ENCODE assay signal across 27 cellular contexts in the genomic region with DNA sequence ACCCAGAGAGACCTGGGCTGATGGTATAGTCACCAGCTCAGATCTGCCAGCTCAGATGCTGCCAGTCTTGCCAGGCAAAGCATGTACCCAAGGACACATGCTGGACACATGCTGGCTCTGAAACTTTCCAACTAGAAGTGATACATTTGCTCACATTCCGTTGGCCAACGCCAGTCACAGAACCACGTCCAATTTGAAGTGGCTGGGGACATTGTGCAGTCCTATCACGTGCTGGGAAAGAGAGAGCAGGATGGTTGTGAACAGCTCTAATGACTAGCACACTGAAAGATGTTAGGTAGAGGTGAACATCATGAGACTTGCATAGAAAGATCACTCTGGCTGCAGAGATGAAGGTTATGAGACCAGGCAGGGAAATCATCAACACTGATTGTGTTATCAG.
A peak's percentile ranks its signal among the peaks of the same experiment; 100 is the strongest.
DNase-seq lines count a peak whose midpoint lies in the region; ATAC-seq, FAIRE-seq and TF ChIP-seq lines count a peak whose summit lies in the region.
"Had no signal": no experiment of that assay in that cellular context is flagged by ENCODE, and none has a peak within 500 bp of the region (broad histone marks: within the 10 kb centered on the region; RNA-seq: fewer than 3 reads in every experiment).

No MANE protein-coding gene starts in this region.

- no peaks in the 10 kb centered on the region for H3K9me3 ChIP-seq in right cardiac atrium (ENCODE audit: control insufficient read depth, low read length)
- no peaks in the 10 kb centered on the region for H3K9me3 ChIP-seq in esophagus muscularis mucosa
- H3K9me3 ChIP-seq in testis = no peaks in the 10 kb centered on the region
- H3K9me3 ChIP-seq in GM23248 (ENCODE audit: low read depth) = no peaks in the 10 kb centered on the region
- H3K9me3 ChIP-seq: Peyer's patch, SJCRH30 had no signal

- H3K4me1 ChIP-seq in right cardiac atrium (ENCODE audit: control insufficient read depth, insufficient read depth, low read length) (peaks cover 5% of the 10 kb centered on the region), esophagus muscularis mucosa (peaks cover 0 to 22% (median 8%) of the 10 kb centered on the region in 4 donors), testis (peaks cover 22% of the 10 kb centered on the region), GM23248 (ENCODE audit: insufficient read depth) (no peaks in the 10 kb centered on the region)
- H3K4me1 ChIP-seq: Peyer's patch had no signal

- H3K4me3 ChIP-seq in right cardiac atrium (ENCODE audit: low read length) (no peak overlapping the region), esophagus muscularis mucosa (no peak overlapping the region), testis (no peak overlapping the region), GM23248 (no peak overlapping the region)
- H3K4me3 ChIP-seq: GM12878, Peyer's patch, SJCRH30 had no signal

- TF ChIP-seq POLR2A in esophagus muscularis mucosa (IDR thresholded peaks at IDR 0.05; ENCODE audit: low read depth) (no peak), testis (IDR thresholded peaks at IDR 0.05) (no peak), GM12892 (IDR thresholded peaks at IDR 0.05; ENCODE audit: low read depth, low read length) (no peak)

- intact Hi-C loops in Right ventricle myocardium superior (cut with DNase I) (no loop called here), right cardiac atrium (cut with DNase I) (no loop called here), esophagus muscularis mucosa (cut with DNase I) (no loop called here), testis (cut with DNase I; ENCODE audit: low total_unique reads) (no loop called here)

- H3K4me2 ChIP-seq in GM23248 (ENCODE audit: unreplicated experiment) = no peak overlapping the region

- ATAC-seq in Right ventricle myocardium superior (ENCODE audit: poor library complexity) = peak; percentile 38
- no peak for ATAC-seq in right cardiac atrium
- ATAC-seq: SK-N-SH treated with all-trans-retinoic acid at 6 μM for 48 hours had no signal

- H3K27me3 ChIP-seq in right cardiac atrium (ENCODE audit: control insufficient read depth, insufficient read depth) (no peaks in the 10 kb centered on the region), esophagus muscularis mucosa (no peaks in the 10 kb centered on the region), testis (no peaks in the 10 kb centered on the region), GM23248 (replicated peaks; ENCODE audit: insufficient read depth) (peaks cover 14% of the 10 kb centered on the region; the same call in 1 of the 2 replicates)
- H3K27me3 ChIP-seq: Peyer's patch, SJCRH30 had no signal

- TF ChIP-seq CTCF in esophagus muscularis mucosa (IDR thresholded peaks at IDR 0.05) (no peak), testis (IDR thresholded peaks at IDR 0.05) (no peak)

- in situ Hi-C loops in GM23248 (cut with MboI) = no loop called here

- no peak overlapping the region for H2AFZ ChIP-seq in GM23248

- H3K79me2 ChIP-seq in GM23248 (ENCODE audit: insufficient read depth) = no peaks in the 10 kb centered on the region

- FAIRE-seq in GM12892 (lab: Jason Lieb, UNC) = no peak
- FAIRE-seq: GM12878 had no signal

- H3K9me2 ChIP-seq in GM23248 (ENCODE audit: insufficient read depth) = no peaks in the 10 kb centered on the region

- TF ChIP-seq EP300 in esophagus muscularis mucosa (IDR thresholded peaks at IDR 0.05) = no peak

- H3K9ac ChIP-seq in GM23248 = no peak overlapping the region

- no peak for DNase-seq in Right ventricle myocardium superior
- DNase-seq in right cardiac atrium = no peak
- peak; percentile 30 for DNase-seq in Daoy (ENCODE audit: low read depth)
- peak; percentile 62 for DNase-seq in esophagus muscularis mucosa (ENCODE audit: extremely low spot score)
- peak; percentile 45 for DNase-seq in testis
- no peak for DNase-seq in GM23248
- DNase-seq in GM12892 (ENCODE audit: insufficient read length) = no peak
- DNase-seq: C1 segment of cervical spinal cord; CD4-positive, alpha-beta memory T cell; COR-L47; DMS53; EL; GDM1; Karpas-422; NCI-H1092 treated with DMSO at 0.1 percent for 48 hours; NCI-H1436; NCI-H187; NCI-H2081 treated with DMSO at 0.1 percent for 48 hours; NCI-H2171; NCI-H226; NCI-H510A; NCI-H69; Peyer's patch; SJCRH30 had no signal

- 77% methylated on average over 4 of the region's 4 CpGs for WGBS in right cardiac atrium
- WGBS in esophagus muscularis mucosa = 93% methylated on average over 4 of the region's 4 CpGs
- WGBS in testis, 2 donors = 60 to 62% methylated on average over 2 to 4 of the region's 4 CpGs
- WGBS in GM23248 (ENCODE audit: low coverage in 1 of 2, low lambda C conversion rate in 2 of 2, missing lambda C conversion rate in 2 of 2), 2 experiments = 39 to 47% methylated on average over 4 of the region's 4 CpGs

- H3K27ac ChIP-seq in right cardiac atrium (ENCODE audit: low read length) (no peak overlapping the region), esophagus muscularis mucosa (replicated peaks in 1 of 4) (no peak overlapping the region), testis (no peak overlapping the region), GM23248 (no peak overlapping the region)
- H3K27ac ChIP-seq: HL-60, Peyer's patch, SJCRH30 had no signal

- H3K36me3 ChIP-seq in esophagus muscularis mucosa = no peaks in the 10 kb centered on the region
- H3K36me3 ChIP-seq in testis (ENCODE audit: low read depth, missing control alignments) = no peaks in the 10 kb centered on the region
- H3K36me3 ChIP-seq in GM23248 (ENCODE audit: low read depth) = no peaks in the 10 kb centered on the region
- H3K36me3 ChIP-seq: Peyer's patch, SJCRH30 had no signal

- H4K20me1 ChIP-seq in GM23248 (ENCODE audit: insufficient read depth) = no peaks in the 10 kb centered on the region

- no peaks in the 10 kb centered on the region for H3F3A ChIP-seq in GM23248 (ENCODE audit: insufficient read depth)

Comparison
In these comparisons a context has a peak if more than half of its experiments do, and no peak if none do; other contexts are left out.
1. DNase-seq: peak in Daoy (single experiment), esophagus muscularis mucosa (single experiment) and testis (single experiment); none in Right ventricle myocardium superior (single experiment), right cardiac atrium (0 of 3), GM23248 (single experiment) and GM12892 (single experiment).